In the genomic region with DNA sequence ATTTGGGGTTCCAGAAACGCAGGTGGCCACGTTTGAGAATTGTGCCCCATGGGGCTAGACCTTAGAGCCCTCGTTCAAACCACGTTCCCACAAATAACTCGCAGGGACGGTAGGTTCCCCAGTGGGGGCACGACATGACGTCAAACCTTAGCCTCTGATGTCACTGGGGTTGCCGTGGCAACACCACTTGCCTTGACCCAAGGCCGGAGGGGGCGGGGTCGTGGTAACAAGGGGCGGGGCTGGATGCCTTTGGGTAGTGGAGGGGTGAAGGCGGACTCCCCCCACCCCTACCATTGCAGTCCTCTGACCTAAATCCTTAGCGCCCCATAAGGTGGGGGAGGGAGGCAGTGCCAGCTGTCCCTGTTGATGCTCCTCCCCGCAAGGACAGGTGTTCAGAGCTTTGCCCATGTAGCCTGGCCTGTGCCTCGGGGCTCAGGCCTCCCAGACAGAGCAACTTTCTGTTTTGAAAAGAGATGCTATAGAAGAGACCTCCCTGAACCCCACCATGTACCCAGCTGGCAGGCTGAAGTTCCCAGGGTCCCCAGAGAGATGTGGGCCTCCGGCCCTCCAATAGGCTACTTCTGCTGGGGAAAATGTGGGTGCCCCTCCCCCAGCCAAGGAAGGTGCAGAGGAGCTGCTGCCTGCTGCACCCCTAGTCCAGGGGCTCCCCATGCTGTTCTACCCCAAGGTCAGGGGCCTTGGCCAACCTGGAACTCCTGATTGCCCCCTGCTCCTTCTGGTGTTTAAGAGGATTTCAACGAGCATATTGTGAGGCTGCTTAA, we compare ENCODE assay signal across 1 cellular context.
TF ChIP-seq lines count a peak whose summit lies in the region.

No MANE protein-coding gene starts in this region.

TF ChIP-seq in HepG2, 621 proteins besides CTCF, POLR2A, EP300 and RAD21:
- TF ChIP-seq, protein P1, sequence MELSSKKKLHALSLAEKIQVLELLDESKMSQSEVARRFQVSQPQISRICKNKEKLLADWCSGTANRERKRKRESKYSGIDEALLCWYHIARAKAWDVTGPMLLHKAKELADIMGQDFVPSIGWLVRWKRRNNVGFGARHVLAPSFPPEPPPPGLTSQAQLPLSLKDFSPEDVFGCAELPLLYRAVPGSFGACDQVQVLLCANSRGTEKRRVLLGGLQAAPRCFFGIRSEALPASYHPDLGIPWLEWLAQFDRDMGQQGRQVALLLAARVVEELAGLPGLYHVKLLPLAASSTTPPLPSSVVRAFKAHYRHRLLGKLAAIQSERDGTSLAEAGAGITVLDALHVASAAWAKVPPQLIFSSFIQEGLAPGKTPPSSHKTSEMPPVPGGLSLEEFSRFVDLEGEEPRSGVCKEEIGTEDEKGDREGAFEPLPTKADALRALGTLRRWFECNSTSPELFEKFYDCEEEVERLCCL (CRISPR knock-in tag; IDR thresholded peaks at IDR 0.05; ENCODE audit: borderline replicate concordance): no peak
- TF ChIP-seq ZNF235 (CRISPR knock-in tag; IDR thresholded peaks at IDR 0.05; ENCODE audit: borderline replicate concordance): no peak
- peak; percentile 76 for TF ChIP-seq RFX3 (CRISPR knock-in tag; IDR thresholded peaks at IDR 0.05)
- TF ChIP-seq ARHGAP35 (CRISPR knock-in tag; IDR thresholded peaks at IDR 0.05; ENCODE audit: borderline replicate concordance): no peak
- TF ChIP-seq CREB1 (IDR thresholded peaks at IDR 0.05): peak; percentile 81
- 0 out of 2 replicates have a peak, but pooled peaks have one; percentile 44 for TF ChIP-seq CREB1 (CRISPR knock-in tag; IDR thresholded peaks at IDR 0.05)
- TF ChIP-seq, protein P2, sequence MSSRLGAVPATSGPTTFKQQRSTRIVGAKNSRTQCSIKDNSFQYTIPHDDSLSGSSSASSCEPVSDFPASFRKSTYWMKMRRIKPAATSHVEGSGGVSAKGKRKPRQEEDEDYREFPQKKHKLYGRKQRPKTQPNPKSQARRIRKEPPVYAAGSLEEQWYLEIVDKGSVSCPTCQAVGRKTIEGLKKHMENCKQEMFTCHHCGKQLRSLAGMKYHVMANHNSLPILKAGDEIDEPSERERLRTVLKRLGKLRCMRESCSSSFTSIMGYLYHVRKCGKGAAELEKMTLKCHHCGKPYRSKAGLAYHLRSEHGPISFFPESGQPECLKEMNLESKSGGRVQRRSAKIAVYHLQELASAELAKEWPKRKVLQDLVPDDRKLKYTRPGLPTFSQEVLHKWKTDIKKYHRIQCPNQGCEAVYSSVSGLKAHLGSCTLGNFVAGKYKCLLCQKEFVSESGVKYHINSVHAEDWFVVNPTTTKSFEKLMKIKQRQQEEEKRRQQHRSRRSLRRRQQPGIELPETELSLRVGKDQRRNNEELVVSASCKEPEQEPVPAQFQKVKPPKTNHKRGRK (CRISPR knock-in tag; IDR thresholded peaks at IDR 0.05): no peak
- TF ChIP-seq MYNN (CRISPR knock-in tag; IDR thresholded peaks at IDR 0.05; ENCODE audit: low read depth): no peak
- TF ChIP-seq MZF1 (CRISPR knock-in tag; IDR thresholded peaks at IDR 0.05; ENCODE audit: borderline replicate concordance): no peak
- TF ChIP-seq ZBTB21 (CRISPR knock-in tag; IDR thresholded peaks at IDR 0.05): peak; percentile 94
- TF ChIP-seq, protein P3, sequence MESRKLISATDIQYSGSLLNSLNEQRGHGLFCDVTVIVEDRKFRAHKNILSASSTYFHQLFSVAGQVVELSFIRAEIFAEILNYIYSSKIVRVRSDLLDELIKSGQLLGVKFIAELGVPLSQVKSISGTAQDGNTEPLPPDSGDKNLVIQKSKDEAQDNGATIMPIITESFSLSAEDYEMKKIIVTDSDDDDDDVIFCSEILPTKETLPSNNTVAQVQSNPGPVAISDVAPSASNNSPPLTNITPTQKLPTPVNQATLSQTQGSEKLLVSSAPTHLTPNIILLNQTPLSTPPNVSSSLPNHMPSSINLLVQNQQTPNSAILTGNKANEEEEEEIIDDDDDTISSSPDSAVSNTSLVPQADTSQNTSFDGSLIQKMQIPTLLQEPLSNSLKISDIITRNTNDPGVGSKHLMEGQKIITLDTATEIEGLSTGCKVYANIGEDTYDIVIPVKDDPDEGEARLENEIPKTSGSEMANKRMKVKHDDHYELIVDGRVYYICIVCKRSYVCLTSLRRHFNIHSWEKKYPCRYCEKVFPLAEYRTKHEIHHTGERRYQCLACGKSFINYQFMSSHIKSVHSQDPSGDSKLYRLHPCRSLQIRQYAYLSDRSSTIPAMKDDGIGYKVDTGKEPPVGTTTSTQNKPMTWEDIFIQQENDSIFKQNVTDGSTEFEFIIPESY (CRISPR knock-in tag; IDR thresholded peaks at IDR 0.05): peak; percentile 74
- TF ChIP-seq ZHX2 (IDR thresholded peaks at IDR 0.05; ENCODE audit: low read depth): 0 out of 2 replicates have a peak, but pooled peaks have one; percentile 22
- TF ChIP-seq ZHX2 (CRISPR knock-in tag; IDR thresholded peaks at IDR 0.05; ENCODE audit: borderline replicate concordance): no peak
- no peak for TF ChIP-seq SATB2 (CRISPR knock-in tag; IDR thresholded peaks at IDR 0.05)
- TF ChIP-seq RARG (CRISPR knock-in tag; IDR thresholded peaks at IDR 0.05; ENCODE audit: low read depth): no peak
- peak; percentile 34; the same call in 1 of the 2 replicates for TF ChIP-seq ZNF281 (CRISPR knock-in tag; IDR thresholded peaks at IDR 0.05; ENCODE audit: borderline replicate concordance)
- TF ChIP-seq ATF1 (CRISPR knock-in tag; IDR thresholded peaks at IDR 0.05): peak; percentile 59
- TF ChIP-seq HOXA3 (CRISPR knock-in tag; IDR thresholded peaks at IDR 0.05): peak; percentile 72
- no peak for TF ChIP-seq ZNF687 (CRISPR knock-in tag; IDR thresholded peaks at IDR 0.05)
- peak; percentile 59; the same call in 1 of the 2 replicates for TF ChIP-seq CREM (IDR thresholded peaks at IDR 0.05)
- no peak for TF ChIP-seq CREM (CRISPR knock-in tag; IDR thresholded peaks at IDR 0.05)
- TF ChIP-seq SMC3 (IDR thresholded peaks at IDR 0.05; ENCODE audit: low read length): no peak
- 0 out of 2 replicates have a peak, but pooled peaks have one; percentile 49 for TF ChIP-seq RFX1 (IDR thresholded peaks at IDR 0.05)
- TF ChIP-seq, protein P4, sequence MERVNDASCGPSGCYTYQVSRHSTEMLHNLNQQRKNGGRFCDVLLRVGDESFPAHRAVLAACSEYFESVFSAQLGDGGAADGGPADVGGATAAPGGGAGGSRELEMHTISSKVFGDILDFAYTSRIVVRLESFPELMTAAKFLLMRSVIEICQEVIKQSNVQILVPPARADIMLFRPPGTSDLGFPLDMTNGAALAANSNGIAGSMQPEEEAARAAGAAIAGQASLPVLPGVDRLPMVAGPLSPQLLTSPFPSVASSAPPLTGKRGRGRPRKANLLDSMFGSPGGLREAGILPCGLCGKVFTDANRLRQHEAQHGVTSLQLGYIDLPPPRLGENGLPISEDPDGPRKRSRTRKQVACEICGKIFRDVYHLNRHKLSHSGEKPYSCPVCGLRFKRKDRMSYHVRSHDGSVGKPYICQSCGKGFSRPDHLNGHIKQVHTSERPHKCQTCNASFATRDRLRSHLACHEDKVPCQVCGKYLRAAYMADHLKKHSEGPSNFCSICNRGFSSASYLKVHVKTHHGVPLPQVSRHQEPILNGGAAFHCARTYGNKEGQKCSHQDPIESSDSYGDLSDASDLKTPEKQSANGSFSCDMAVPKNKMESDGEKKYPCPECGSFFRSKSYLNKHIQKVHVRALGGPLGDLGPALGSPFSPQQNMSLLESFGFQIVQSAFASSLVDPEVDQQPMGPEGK (CRISPR knock-in tag; IDR thresholded peaks at IDR 0.05): peak; percentile 71
